25 cellular contexts compared by ENCODE assay signal in genomic region chrX:53373307-53373706, GRCh38. TPM values are rescaled to one million over a fixed set of nuclear protein-coding genes. Genes with fewer than 3 reads are reported as not detected.
DNase-seq lines count a peak whose midpoint lies in the region; ATAC-seq, FAIRE-seq and TF ChIP-seq lines count a peak whose summit lies in the region.
"Had no signal": no experiment of that assay in that cellular context is flagged by ENCODE, and none has a peak within 500 bp of the region (broad histone marks: within the 10 kb centered on the region; RNA-seq: fewer than 3 reads in every experiment).

No MANE protein-coding gene starts in this region.

- POLR2A ChIA-PET in HEK293 (lab: Yijun Ruan, JAX): interaction anchor here (0.6 to 6.3 kb wide), 2 partner anchors 17 to 49 kb away, joined by 4 to 29 read pairs; partner anchors contain the start of genes RIBC1 and SMC1A
- POLR2A ChIA-PET in K562 (lab: Yijun Ruan, JAX): no interaction called here

- no peaks in the 10 kb centered on the region for H3K4me1 ChIP-seq in HEK293 (ENCODE audit: control insufficient read depth, insufficient read depth, low read length)
- peaks cover 10 to 30% of the 10 kb centered on the region in 2 experiments for H3K4me1 ChIP-seq in K562 (replicated peaks in 1 of 2; ENCODE audit: control insufficient read depth in 2 of 2, insufficient read depth in 2 of 2, low read length in 2 of 2)
- H3K4me1 ChIP-seq: A549, HAP-1 had no signal

- in situ Hi-C loops in K562 (cut with MboI): no loop called here

- H3K27ac ChIP-seq in HEK293 (ENCODE audit: extremely low read depth, low read depth, low read length) (no peak overlapping the region), K562 (ENCODE audit: extremely low read depth, low read depth, low read length) (peak overlapping the region; percentile 99; the same call in 2 of the 3 replicates)
- H3K27ac ChIP-seq: A549 had no signal

- no peaks in the 10 kb centered on the region for H3K27me3 Mint-ChIP-seq in activated naive CD4-positive, alpha-beta T cell treated with anti-CD3 and anti-CD28 coated beads, Interleukin-2, amount 50 U/mL, for 24 hours
- H3K27me3 Mint-ChIP-seq in activated naive CD4-positive, alpha-beta T cell treated with anti-CD3 and anti-CD28 coated beads for 36 hours (ENCODE audit: low read depth): no peaks in the 10 kb centered on the region
- H3K27me3 Mint-ChIP-seq: CD4-positive, alpha-beta T cell had no signal

- TF ChIP-seq EP300 in K562 (IDR thresholded peaks at IDR 0.05; ENCODE audit: low read length): no peak

- no peaks in the 10 kb centered on the region; the same call in 1 of the 2 replicates for H3K9me3 ChIP-seq in HEK293 (ENCODE audit: control insufficient read depth, insufficient read depth, low read depth, low read length)
- no peaks in the 10 kb centered on the region for H3K9me3 ChIP-seq in K562 (replicated peaks; ENCODE audit: control insufficient read depth, insufficient read depth, low read depth, low read length)
- H3K9me3 ChIP-seq: A549, BE2C had no signal

- BruUV-seq in K562 (replicated peaks; lab: Mats Ljungman, UMichigan): no TSS peak

- no peaks in the 10 kb centered on the region for H3K27me3 ChIP-seq in K562 (ENCODE audit: control insufficient read depth in 2 of 2, insufficient read depth in 2 of 2, low read length in 2 of 2)
- H3K27me3 ChIP-seq: BE2C had no signal

- H3K27ac Mint-ChIP-seq in activated naive CD4-positive, alpha-beta T cell treated with anti-CD3 and anti-CD28 coated beads, Interleukin-2, amount 50 U/mL, for 24 hours: peak overlapping the region; percentile 52
- H3K27ac Mint-ChIP-seq in activated naive CD4-positive, alpha-beta T cell treated with anti-CD3 and anti-CD28 coated beads for 36 hours: no peak overlapping the region
- H3K27ac Mint-ChIP-seq: CD4-positive, alpha-beta T cell; GM23338 had no signal

- no peak overlapping the region for H3K4me3 ChIP-seq in HEK293 (ENCODE audit: low read depth, low read length)
- no peak overlapping the region for H3K4me3 ChIP-seq in K562
- H3K4me3 ChIP-seq: A549; BLaER1 treated with 17β-estradiol and CSF1 and Interleukin-3, amounts not matched to agents 10 nM and 100 nM; GM23338; HAP-1 had no signal

- H2AFZ ChIP-seq in K562 (ENCODE audit: low read depth, low read length): peak overlapping the region; percentile 4; the same call in 1 of the 2 replicates
- H2AFZ ChIP-seq: GM23338 had no signal

- 51% methylated on average over 2 of the region's 2 CpGs for WGBS in K562 (ENCODE audit: insufficient coverage, low coverage, missing lambda C conversion rate)

- no peak for DNase-seq in activated naive CD4-positive, alpha-beta T cell treated with anti-CD3 and anti-CD28 coated beads for 36 hours
- DNase-seq in K562 (ENCODE audit: extremely low read depth in 1 of 4, low spot score in 3 of 4) (no peak), NCI-H1092 (lab: John Stamatoyannopoulos, UW) (no peak), posterior vena cava (ENCODE audit: low spot score) (no peak), SK-N-DZ (ENCODE audit: low spot score) (no peak)
- DNase-seq: 8988T; ACHN; AML-193; BE2C; CD4-positive, alpha-beta T cell; CD8-positive, alpha-beta memory T cell; DMS 273 treated with DMSO at 0.1 percent for 48 hours; DMS79; GF-D8 had no signal

- TF ChIP-seq CTCF in HEK293 (tag by site-specific recombination; IDR thresholded peaks at IDR 0.05) (no peak), K562 (IDR thresholded peaks at IDR 0.05 in 2 of 3, conservative IDR thresholded peaks at IDR 0.05 in 1 of 3; ENCODE audit: insufficient read depth in 2 of 3, low read depth in 1 of 3, low read length in 3 of 3) (no peak)

- no peaks in the 10 kb centered on the region for H3K9me3 Mint-ChIP-seq in activated naive CD4-positive, alpha-beta T cell treated with anti-CD3 and anti-CD28 coated beads, Interleukin-2, amount 50 U/mL, for 24 hours
- H3K9me3 Mint-ChIP-seq in activated naive CD4-positive, alpha-beta T cell treated with anti-CD3 and anti-CD28 coated beads for 36 hours: no peaks in the 10 kb centered on the region
- H3K9me3 Mint-ChIP-seq: CD4-positive, alpha-beta T cell; CD8-positive, alpha-beta memory T cell; GM23338 had no signal

- H3K36me3 Mint-ChIP-seq in activated naive CD4-positive, alpha-beta T cell treated with anti-CD3 and anti-CD28 coated beads, Interleukin-2, amount 50 U/mL, for 24 hours: no peaks in the 10 kb centered on the region
- H3K36me3 Mint-ChIP-seq in activated naive CD4-positive, alpha-beta T cell treated with anti-CD3 and anti-CD28 coated beads for 36 hours (ENCODE audit: low read depth): peaks cover 4% of the 10 kb centered on the region

- TF ChIP-seq POLR2A in K562 (conservative IDR thresholded peaks at IDR 0.05): no peak

- peaks cover 20 to 29% of the 10 kb centered on the region in 2 experiments; a peak in 2 of 3 replicates for H3K36me3 ChIP-seq in HEK293 (ENCODE audit: control insufficient read depth in 2 of 2, insufficient read depth in 1 of 2, low read length in 2 of 2)
- peaks cover 20% of the 10 kb centered on the region; the same call in 2 of the 3 replicates for H3K36me3 ChIP-seq in K562 (ENCODE audit: control insufficient read depth, insufficient read depth, low read length)
- H3K36me3 ChIP-seq: BE2C had no signal

- no peak for ATAC-seq in K562
- ATAC-seq: GM23338 had no signal

- no peak overlapping the region for H3K4me3 Mint-ChIP-seq in activated naive CD4-positive, alpha-beta T cell treated with anti-CD3 and anti-CD28 coated beads, Interleukin-2, amount 50 U/mL, for 24 hours
- no peak overlapping the region for H3K4me3 Mint-ChIP-seq in activated naive CD4-positive, alpha-beta T cell treated with anti-CD3 and anti-CD28 coated beads for 36 hours
- H3K4me3 Mint-ChIP-seq: CD14-positive monocyte; CD4-positive, alpha-beta T cell; CD8-positive, alpha-beta memory T cell; GM23338 had no signal

- no peaks in the 10 kb centered on the region for H3K9me1 ChIP-seq in K562 (ENCODE audit: control insufficient read depth, insufficient read depth, low read length)

- CTCF ChIA-PET in activated naive CD4-positive, alpha-beta T cell treated with anti-CD3 and anti-CD28 coated beads for 36 hours (lab: Charles Lee): no interaction called here
- CTCF ChIA-PET in HEK293 (lab: Yijun Ruan, JAX) (interaction anchor here (0.6 to 2.4 kb wide), 3 partner anchors 55 to 70 kb away, joined by 3 to 13 read pairs (median 4); no protein-coding TSS in a partner anchor), K562 (lab: Yijun Ruan, JAX; ENCODE audit: low intra/inter-chr PET ratio) (no interaction called here)

- no peaks in the 10 kb centered on the region for H3K4me1 Mint-ChIP-seq in activated naive CD4-positive, alpha-beta T cell treated with anti-CD3 and anti-CD28 coated beads, Interleukin-2, amount 50 U/mL, for 24 hours
- H3K4me1 Mint-ChIP-seq in activated naive CD4-positive, alpha-beta T cell treated with anti-CD3 and anti-CD28 coated beads for 36 hours (ENCODE audit: low read depth): no peaks in the 10 kb centered on the region
- H3K4me1 Mint-ChIP-seq: CD8-positive, alpha-beta memory T cell; GM23338 had no signal

- peak overlapping the region in 1 of 2 experiments; percentile 73; a peak in 1 of 4 replicates for H3K9ac ChIP-seq in K562 (ENCODE audit: insufficient read depth in 1 of 2, low read depth in 2 of 2, low read length in 2 of 2)

- intact Hi-C loops in activated naive CD4-positive, alpha-beta T cell treated with anti-CD3 and anti-CD28 coated beads for 36 hours (cut with micrococcal nuclease): loop anchor here (10.0 kb wide), 1 partner anchor 59 kb away; no protein-coding TSS in a partner anchor
- intact Hi-C loops in K562 (cut with micrococcal nuclease) (loop anchor here (5.0 kb wide), 2 partner anchors 41 to 56 kb away; no protein-coding TSS in a partner anchor), posterior vena cava (cut with DNase I) (no loop called here)

- TF ChIP-seq RAD21 in K562 (CRISPR knock-in tag; conservative IDR thresholded peaks at IDR 0.05 in 1 of 2, IDR thresholded peaks at IDR 0.05 in 1 of 2): no peak

- no peaks in the 10 kb centered on the region for H4K20me1 ChIP-seq in K562 (replicated peaks; ENCODE audit: control insufficient read depth, insufficient read depth, low read length)

- FAIRE-seq in K562 (lab: Jason Lieb, UNC): peak; percentile 11
- FAIRE-seq: A549, D721Med, GM12891, GM18507, H54 had no signal

- peak overlapping the region; percentile 27; the same call in 1 of the 2 replicates for H3K4me2 ChIP-seq in K562 (ENCODE audit: insufficient read depth, low read length)
- H3K4me2 ChIP-seq: A549, GM23338 had no signal

- no peaks in the 10 kb centered on the region for H3K79me2 ChIP-seq in K562 (ENCODE audit: control insufficient read depth, insufficient read depth, low read length)

RNA-seq across cellular contexts. Expression of gene SMC1A, which starts 49.1 kb away (rescaled TPM):
- 100 to 1,000 TPM; 169 to 170 TPM for total RNA-seq in activated naive CD4-positive, alpha-beta T cell treated with anti-CD3 and anti-CD28 coated beads for 36 hours
- 87.6 and 153 TPM in 2 replicates for total RNA-seq in K562 (2011; cell fraction: chromatin; rRNA removed; ENCODE audit: low replicate concordance)
- total RNA-seq in K562 (2011; cell fraction: nucleolus; rRNA removed): 39.2 and 54.7 TPM in 2 replicates
- 73.0 and 90.5 TPM in 2 replicates for total RNA-seq in K562 (2011; cell fraction: nucleoplasm; rRNA removed)
- total RNA-seq in K562 (2014; rRNA removed): 55.6 and 71.0 TPM in 2 replicates
- 72.9 and 93.0 TPM in 2 replicates for total RNA-seq in K562 (2014; rRNA removed; fragmentation: Illumina TruSeq; extraction: Trizol)
- 63.8 and 70.1 TPM in 2 replicates for total RNA-seq in K562 (2015; rRNA removed; fragmentation: Illumina TruSeq; extraction: Trizol)
- 110 and 126 TPM in 2 replicates for total RNA-seq in K562 (2021)
- 61.3 and 71.2 TPM in 2 replicates for polyA plus RNA-seq in K562 (2011; rRNA removed)
- 36.8 and 57.9 TPM in 2 replicates for polyA plus RNA-seq in K562 (2011; cell fraction: cytosol; rRNA removed)
- polyA plus RNA-seq in K562 (2011; cell fraction: nucleus; rRNA removed): 70.3 and 89.4 TPM in 2 replicates
- polyA plus RNA-seq in K562 (2012): 72.7 and 94.5 TPM in 2 replicates
- 125 and 126 TPM in 2 replicates for polyA plus RNA-seq in K562 (2014; fragmentation: Illumina TruSeq; extraction: Trizol)
- 10 to 100 TPM; 28.5 to 43.6 TPM for polyA plus RNA-seq in K562 (2014; fragmentation: Nextera tagmentation; extraction: Ambion mirVana)
- polyA plus RNA-seq in K562 (2014; rRNA removed): 80.6 and 82.8 TPM in 2 replicates
- polyA minus RNA-seq in K562 (2011; rRNA and poly(A)+ RNA removed): 149 and 164 TPM in 2 replicates
- polyA minus RNA-seq in K562 (2011; cell fraction: cytosol; rRNA and poly(A)+ RNA removed): 82.7 and 109 TPM in 2 replicates
- polyA minus RNA-seq in K562 (2011; cell fraction: nucleus; rRNA and poly(A)+ RNA removed): 31.1 and 50.1 TPM in 2 replicates
- 10 to 100 TPM; 46.2 to 52.0 TPM for total RNA-seq in posterior vena cava
- 44.9 and 46.5 TPM in 2 replicates for polyA plus RNA-seq in SK-N-DZ (2014; cell fraction: cytosol; rRNA removed)
- 35.5 and 56.8 TPM in 2 replicates for polyA plus RNA-seq in SK-N-DZ (2014; cell fraction: nucleus; rRNA removed)

RNA-seq across cellular contexts. Expression of gene RIBC1, which starts 49.4 kb away (rescaled TPM):
- total RNA-seq in activated naive CD4-positive, alpha-beta T cell treated with anti-CD3 and anti-CD28 coated beads for 36 hours: under 1 TPM; 0.48 to 0.67 TPM
- total RNA-seq in K562 (2011; cell fraction: chromatin; rRNA removed; ENCODE audit: low replicate concordance): 0.35 and 0.74 TPM in 2 replicates
- not detected in 2 replicates for total RNA-seq in K562 (2011; cell fraction: nucleolus; rRNA removed)
- 0.51 and 0.99 TPM in 2 replicates for total RNA-seq in K562 (2011; cell fraction: nucleoplasm; rRNA removed)
- total RNA-seq in K562 (2014; rRNA removed) (0.18 and 0.61 TPM in 2 replicates), K562 (2014; rRNA removed; fragmentation: Illumina TruSeq; extraction: Trizol) (0.32 and 0.44 TPM in 2 replicates), K562 (2015; rRNA removed; fragmentation: Illumina TruSeq; extraction: Trizol) (0.38 and 0.47 TPM in 2 replicates), K562 (2021) (0.20 and 0.51 TPM in 2 replicates), posterior vena cava (under 1 TPM; 0.19 to 0.56 TPM)
- polyA plus RNA-seq in K562 (2011; rRNA removed) (0.15 and 0.17 TPM in 2 replicates), K562 (2014; fragmentation: Illumina TruSeq; extraction: Trizol) (0.48 and 0.50 TPM in 2 replicates), K562 (2014; fragmentation: Nextera tagmentation; extraction: Ambion mirVana) (under 1 TPM; 0.07 to 0.49 TPM), K562 (2014; rRNA removed) (0.23 and 0.51 TPM in 2 replicates)
- 0.15 and 0.22 TPM in 2 replicates for polyA plus RNA-seq in K562 (2011; cell fraction: cytosol; rRNA removed)
- 0.51 and 1.2 TPM in 2 replicates for polyA plus RNA-seq in K562 (2011; cell fraction: nucleus; rRNA removed)
- 0.65 and 0.73 TPM in 2 replicates for polyA plus RNA-seq in K562 (2012)
- polyA minus RNA-seq in K562 (2011; rRNA and poly(A)+ RNA removed): 0.21 and 0.35 TPM in 2 replicates
- polyA minus RNA-seq in K562 (2011; cell fraction: cytosol; rRNA and poly(A)+ RNA removed): not detected in 2 replicates
- polyA minus RNA-seq in K562 (2011; cell fraction: nucleus; rRNA and poly(A)+ RNA removed): 0.22 TPM in 1 of 2 replicates, not detected in the other
- polyA plus RNA-seq in SK-N-DZ (2014; cell fraction: cytosol; rRNA removed): 1.5 and 1.7 TPM in 2 replicates
- polyA plus RNA-seq in SK-N-DZ (2014; cell fraction: nucleus; rRNA removed): 1.6 TPM in 2 replicates

Comparison
In these comparisons a context has a peak if more than half of its experiments do, and no peak if none do; other contexts are left out.
1. intact Hi-C loops: an anchor here in activated naive CD4-positive, alpha-beta T cell treated with anti-CD3 and anti-CD28 coated beads for 36 hours (10.0 kb wide) and K562 (5.0 kb wide); none called in posterior vena cava.